29 cellular contexts compared by ENCODE assay signal in the genomic region with DNA sequence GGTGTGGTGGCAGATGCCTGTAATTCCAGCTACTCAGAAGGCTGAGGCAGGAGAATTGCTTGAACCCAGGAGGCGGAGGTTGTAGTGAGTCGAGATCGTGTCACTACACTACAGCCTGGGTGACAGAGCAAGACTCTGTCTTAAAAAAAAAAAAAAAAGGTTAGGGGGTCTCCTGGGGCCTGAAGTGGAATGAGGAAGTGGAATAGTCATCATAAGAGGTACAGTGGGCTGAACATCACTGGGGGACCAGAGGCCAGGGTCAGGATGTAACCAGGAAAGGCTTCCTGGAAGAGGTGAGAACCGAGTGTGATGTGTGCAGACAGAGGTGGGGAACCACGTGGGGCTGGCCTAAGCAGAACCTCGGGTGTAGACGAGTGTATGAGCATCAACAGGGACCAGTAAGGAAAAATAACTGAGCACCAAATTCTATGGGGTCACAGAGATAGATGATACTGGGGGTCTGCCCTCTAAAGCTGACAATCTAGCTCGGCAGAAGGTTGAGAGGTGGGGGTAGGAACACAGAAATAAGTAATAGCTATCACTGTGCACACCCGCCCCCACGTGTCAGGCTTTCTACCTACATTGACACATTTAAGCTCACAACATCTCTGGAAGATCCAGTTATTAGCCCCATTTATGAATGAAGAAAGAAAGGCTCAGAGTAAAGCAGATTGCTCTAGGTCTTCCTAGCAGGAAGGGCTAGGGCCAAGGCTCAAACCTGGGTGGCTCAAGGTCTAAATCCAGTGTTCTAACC.
"Had no signal": no experiment of that assay in that cellular context is flagged by ENCODE, and none has a peak within 500 bp of the region (broad histone marks: within the 10 kb centered on the region; RNA-seq: fewer than 3 reads in every experiment).

No MANE protein-coding gene starts in this region.

- H3K36me3 ChIP-seq: MG63, WERI-Rb-1 had no signal

- H3K4me2 ChIP-seq: PC-9 had no signal

- H3K4me3 Mint-ChIP-seq: activated CD4-positive, alpha-beta T cell treated with anti-CD3 and anti-CD28 coated beads, Interleukin-2, amount 10 ng/mL, durations not matched to agents 24 days and 14 days; activated naive CD4-positive, alpha-beta T cell treated with anti-CD3 and anti-CD28 coated beads, Interleukin-2, amount 10 ng/mL, durations not matched to agents 7 days and 5 days; activated naive CD8-positive, alpha-beta T cell; activated naive CD8-positive, alpha-beta T cell treated with anti-CD3 and anti-CD28 coated beads, Interleukin-2, amount 50 U/mL, for 24 hours; activated T-cell treated with anti-CD3 and anti-CD28 coated beads, Interleukin-2, amount 50 U/mL, for 4 hours; brain had no signal

- H3K27ac Mint-ChIP-seq: activated CD4-positive, alpha-beta T cell treated with anti-CD3 and anti-CD28 coated beads, Interleukin-2, amount 10 ng/mL, durations not matched to agents 24 days and 14 days; activated naive CD4-positive, alpha-beta T cell treated with anti-CD3 and anti-CD28 coated beads, Interleukin-2, amount 10 ng/mL, durations not matched to agents 7 days and 5 days; activated naive CD8-positive, alpha-beta T cell; activated naive CD8-positive, alpha-beta T cell treated with anti-CD3 and anti-CD28 coated beads, Interleukin-2, amount 50 U/mL, for 24 hours had no signal

- H3K9me3 ChIP-seq: MG63 had no signal

- H3K27me3 ChIP-seq: MG63 had no signal

- ATAC-seq: activated naive CD8-positive, alpha-beta T cell treated with anti-CD3 and anti-CD28 coated beads, Interleukin-2, amount 50 U/mL, for 24 hours; activated T-cell treated with anti-CD3 and anti-CD28 coated beads, Interleukin-2, amount 50 U/mL, for 4 hours; Right ventricle myocardium inferior; SK-N-SH treated with all-trans-retinoic acid at 6 μM for 48 hours had no signal

- H3K27ac ChIP-seq: PC-9, RWPE1, WERI-Rb-1 had no signal

- H3K9me3 Mint-ChIP-seq: activated CD4-positive, alpha-beta T cell treated with anti-CD3 and anti-CD28 coated beads, Interleukin-2, amount 10 ng/mL, durations not matched to agents 24 days and 14 days; activated naive CD4-positive, alpha-beta T cell treated with anti-CD3 and anti-CD28 coated beads, Interleukin-2, amount 10 ng/mL, durations not matched to agents 7 days and 5 days; activated naive CD8-positive, alpha-beta T cell treated with anti-CD3 and anti-CD28 coated beads, Interleukin-2, amount 50 U/mL, for 24 hours; activated T-cell treated with anti-CD3 and anti-CD28 coated beads, Interleukin-2, amount 50 U/mL, for 4 hours had no signal

- DNase-seq: activated CD4-positive, alpha-beta T cell treated with anti-CD3 and anti-CD28 coated beads, Interleukin-2, amount 10 ng/mL, durations not matched to agents 24 days and 14 days; activated CD4-positive, alpha-beta T cell treated with anti-CD3 and anti-CD28 coated beads, Interleukin-2, amount 50 U/mL, for 4 hours; activated CD8-positive, alpha-beta memory T cell treated with anti-CD3 and anti-CD28 coated beads, Interleukin-2, amount 50 U/mL, for 4 hours; activated effector memory CD4-positive, alpha-beta T cell treated with Interleukin-2 at 50 U/mL for 16 hours; activated naive CD4-positive, alpha-beta T cell treated with anti-CD3 and anti-CD28 coated beads, Interleukin-2, amount 10 ng/mL, durations not matched to agents 7 days and 5 days; activated naive CD8-positive, alpha-beta T cell treated with anti-CD3 and anti-CD28 coated beads, Interleukin-2, amount 50 U/mL, for 24 hours; activated T-cell treated with anti-CD3 and anti-CD28 coated beads for 4 hours; activated T-cell treated with anti-CD3 and anti-CD28 coated beads, Interleukin-2, amount 50 U/mL, for 4 hours; anterior cingulate cortex; central memory CD4-positive, alpha-beta T cell; Kasumi-1; MG63; NCI-H1092; NCI-H1436 treated with DMSO at 0.1 percent for 48 hours; NCI-H1694 treated with DMSO at 0.1 percent for 48 hours; NCI-H2029; NCI-H345; NCI-H524 treated with DMSO at 0.1 percent for 48 hours; PC-9; SIG-M5; T-helper 1 cell; T-helper 2 cell; T-helper 9 cell; WERI-Rb-1 had no signal

- H3K36me3 Mint-ChIP-seq: activated naive CD8-positive, alpha-beta T cell; brain had no signal

- H3K27me3 Mint-ChIP-seq: activated naive CD8-positive, alpha-beta T cell had no signal

- H3K4me3 ChIP-seq: MG63, PC-9 had no signal

- H2AFZ ChIP-seq: PC-9 had no signal
